ENCODE assay signal across 10 cellular contexts in genomic region chr12:6377667-6377994, GRCh38. TPM values are rescaled to one million over a fixed set of nuclear protein-coding genes. Genes with fewer than 3 reads are reported as not detected.
A peak's percentile ranks its signal among the peaks of the same experiment; 100 is the strongest.
DNase-seq lines count a peak whose midpoint lies in the region; ATAC-seq and TF ChIP-seq lines count a peak whose summit lies in the region.
"Had no signal": no experiment of that assay in that cellular context is flagged by ENCODE, and none has a peak within 500 bp of the region (broad histone marks: within the 10 kb centered on the region; RNA-seq: fewer than 3 reads in every experiment).

No MANE protein-coding gene starts in this region.

- no peak overlapping the region for H3K4me3 Mint-ChIP-seq in Calu3 (ENCODE audit: low read depth, unreplicated experiment)
- H3K4me3 Mint-ChIP-seq in activated CD8-positive, alpha-beta T cell treated with anti-CD3 and anti-CD28 coated beads for 36 hours: peak overlapping the region; percentile 58

- H3K36me3 Mint-ChIP-seq in Calu3 (ENCODE audit: insufficient read depth, unreplicated experiment): peaks cover 34% of the 10 kb centered on the region
- no peaks in the 10 kb centered on the region for H3K36me3 Mint-ChIP-seq in activated CD8-positive, alpha-beta T cell treated with anti-CD3 and anti-CD28 coated beads for 36 hours (ENCODE audit: low read depth)

- intact Hi-C loops in Calu3 (cut with micrococcal nuclease; ENCODE audit: unreplicated experiment) (loop anchor here (1.0 to 10.0 kb wide), 3 partner anchors 53 to 163 kb away; no protein-coding TSS in a partner anchor), left ventricle myocardium superior (cut with micrococcal nuclease) (no loop called here), psoas muscle (cut with DNase I) (no loop called here), lower leg skin (cut with DNase I; ENCODE audit: low total_unique reads) (loop anchor here (5.0 kb wide), 1 partner anchor 40 kb away; no protein-coding TSS in a partner anchor)
- intact Hi-C loops in activated CD8-positive, alpha-beta T cell treated with anti-CD3 and anti-CD28 coated beads for 36 hours (cut with micrococcal nuclease): no loop called here

- no peaks in the 10 kb centered on the region for H3K9me3 Mint-ChIP-seq in Calu3 (ENCODE audit: low read depth, unreplicated experiment)
- no peaks in the 10 kb centered on the region for H3K9me3 Mint-ChIP-seq in activated CD8-positive, alpha-beta T cell treated with anti-CD3 and anti-CD28 coated beads for 36 hours

- no peak for TF ChIP-seq CTCF in Calu3 (IDR thresholded peaks at IDR 0.05; ENCODE audit: unreplicated experiment)
- no peak for TF ChIP-seq CTCF in activated CD8-positive, alpha-beta T cell treated with anti-CD3 and anti-CD28 coated beads for 36 hours (IDR thresholded peaks at IDR 0.05)
- no peak for TF ChIP-seq CTCF in psoas muscle (IDR thresholded peaks at IDR 0.05)
- no peak for TF ChIP-seq CTCF in lower leg skin (IDR thresholded peaks at IDR 0.05)

- H3K27me3 Mint-ChIP-seq in Calu3 (ENCODE audit: unreplicated experiment): no peaks in the 10 kb centered on the region
- peaks cover 5% of the 10 kb centered on the region for H3K27me3 Mint-ChIP-seq in activated CD8-positive, alpha-beta T cell treated with anti-CD3 and anti-CD28 coated beads for 36 hours

- H3K4me1 Mint-ChIP-seq in Calu3 (ENCODE audit: low read depth, unreplicated experiment): peaks cover 55% of the 10 kb centered on the region
- H3K4me1 Mint-ChIP-seq in activated CD8-positive, alpha-beta T cell treated with anti-CD3 and anti-CD28 coated beads for 36 hours (ENCODE audit: low read depth): peaks cover 27% of the 10 kb centered on the region

- DNase-seq in Calu3: peak; percentile 63
- no peak for DNase-seq in activated CD8-positive, alpha-beta T cell treated with anti-CD3 and anti-CD28 coated beads for 36 hours
- no peak for DNase-seq in left ventricle myocardium superior
- no peak for DNase-seq in psoas muscle
- no peak for DNase-seq in T-helper 1 cell
- DNase-seq in lower leg skin (ENCODE audit: low spot score in 2 of 2): no peak
- DNase-seq in OCI-M1 (lab: John Stamatoyannopoulos, UW): no peak
- DNase-seq: activated CD4-positive, alpha-beta T cell treated with anti-CD3 and anti-CD28 coated beads, Interleukin-2, amount 50 U/mL, for 48 hours; stimulated activated CD4-positive, alpha-beta T cell treated with anti-CD3 and anti-CD28 coated beads, Interleukin-1b, Interleukin-23, amount 100 ng/mL, for 48 hours had no signal

- POLR2A ChIA-PET in activated CD8-positive, alpha-beta T cell treated with anti-CD3 and anti-CD28 coated beads for 36 hours (lab: Charles Lee): interaction anchor here (0.6 kb wide), 1 partner anchor 13 kb away, joined by 3 read pairs; no protein-coding TSS in a partner anchor

- WGBS in psoas muscle, 3 donors: 36 to 68% (median 46%) methylated on average over 4 of the region's 4 CpGs
- WGBS in lower leg skin, 2 donors: 33 to 52% methylated on average over 4 of the region's 4 CpGs

- H3K27me3 ChIP-seq in psoas muscle (ENCODE audit: insufficient read depth in 3 of 3, low read length in 2 of 3): no peaks in the 10 kb centered on the region

- H3K9me3 ChIP-seq in psoas muscle: no peaks in the 10 kb centered on the region

- no peaks in the 10 kb centered on the region for H3K36me3 ChIP-seq in psoas muscle (ENCODE audit: insufficient read depth in 1 of 2, low read depth in 1 of 2)

- BruUV-seq in Calu3 (replicated peaks; lab: Mats Ljungman, UMichigan): no TSS peak

- H3K4me3 ChIP-seq in psoas muscle: no peak overlapping the region
- H3K4me3 ChIP-seq in lower leg skin (ENCODE audit: low read depth, poor library complexity, severe bottlenecking): no peak overlapping the region

- H3K27ac Mint-ChIP-seq in Calu3 (ENCODE audit: unreplicated experiment): peak overlapping the region; percentile 60
- H3K27ac Mint-ChIP-seq in activated CD8-positive, alpha-beta T cell treated with anti-CD3 and anti-CD28 coated beads for 36 hours: no peak overlapping the region

- peaks cover 25% of the 10 kb centered on the region for H3K4me1 ChIP-seq in psoas muscle

- no peak for ATAC-seq in activated CD8-positive, alpha-beta T cell treated with anti-CD3 and anti-CD28 coated beads for 36 hours
- ATAC-seq in left ventricle myocardium superior (peak; percentile 60), psoas muscle (peak in 3 of 4 donors; percentile 71 to 79 (median 77)), HG03159 (IDR thresholded peaks at IDR 0.05; ENCODE audit: unreplicated experiment) (no peak)

- CTCF ChIA-PET in Calu3 (lab: Charles Lee): interaction anchor here (0.8 to 1.1 kb wide), 2 partner anchors 22 to 42 kb away, joined by 4 to 5 read pairs; no protein-coding TSS in a partner anchor
- CTCF ChIA-PET in activated CD8-positive, alpha-beta T cell treated with anti-CD3 and anti-CD28 coated beads for 36 hours (lab: Charles Lee): interaction anchor here (1.0 to 1.2 kb wide), 2 partner anchors 10 to 51 kb away, joined by 3 to 4 read pairs; no protein-coding TSS in a partner anchor

- H3K27ac ChIP-seq in psoas muscle: peak overlapping the region; percentile 58

- no peak for TF ChIP-seq POLR2A in lower leg skin (IDR thresholded peaks at IDR 0.05)

RNA-seq across cellular contexts. Expression of gene SCNN1A, which starts 2.3 kb away (rescaled TPM):
- 36.5 and 53.5 TPM in 2 replicates for total RNA-seq in Calu3 (2022)
- total RNA-seq in activated CD8-positive, alpha-beta T cell treated with anti-CD3 and anti-CD28 coated beads for 36 hours: 1 to 10 TPM; 2.3 to 3.8 TPM
- 1.7 TPM for total RNA-seq in left ventricle myocardium superior
- total RNA-seq in psoas muscle: under 1 TPM; 0.30 to 0.57 (median 0.48) TPM
- under 1 TPM; 0.03 to 0.39 (median 0.31) TPM for polyA plus RNA-seq in psoas muscle
- total RNA-seq in lower leg skin: 100 to 1,000 TPM in 3 of 4 donors, 10 to 100 TPM in 1; 74.6 to 139 (median 119) TPM

RNA-seq across cellular contexts. Expression of gene LTBR, which starts 6.3 kb away (rescaled TPM):
- total RNA-seq in Calu3 (2022) (165 and 167 TPM in 2 replicates), left ventricle myocardium superior (32.9 TPM), psoas muscle (10 to 100 TPM; 23.7 to 38.6 (median 34.1) TPM), lower leg skin (100 to 1,000 TPM; 174 to 298 (median 196) TPM)
- 1 to 10 TPM; 1.5 to 1.6 TPM for total RNA-seq in activated CD8-positive, alpha-beta T cell treated with anti-CD3 and anti-CD28 coated beads for 36 hours
- polyA plus RNA-seq in psoas muscle: 10 to 100 TPM; 15.3 to 38.8 (median 34.5) TPM

RNA-seq across cellular contexts. Expression of gene TNFRSF1A, which starts 35.8 kb away (rescaled TPM):
- total RNA-seq in Calu3 (2022) (76.7 and 79.3 TPM in 2 replicates), left ventricle myocardium superior (44.0 TPM), psoas muscle (100 to 1,000 TPM in 3 of 4 donors, 10 to 100 TPM in 1; 38.8 to 224 (median 127) TPM), lower leg skin (100 to 1,000 TPM; 104 to 252 (median 186) TPM)
- 10 to 100 TPM; 40.6 TPM for total RNA-seq in activated CD8-positive, alpha-beta T cell treated with anti-CD3 and anti-CD28 coated beads for 36 hours
- 100 to 1,000 TPM in 1 of 3 donors, 10 to 100 TPM in 2; 53.7 to 117 (median 65.4) TPM for polyA plus RNA-seq in psoas muscle

Comparison
In these comparisons a context has a peak if more than half of its experiments do, and no peak if none do; other contexts are left out.
1. ATAC-seq: peak in left ventricle myocardium superior (single experiment) and psoas muscle (3 of 4); none in activated CD8-positive, alpha-beta T cell treated with anti-CD3 and anti-CD28 coated beads for 36 hours (single experiment) and HG03159 (single experiment).
2. RNA of gene LTBR, which starts 6.3 kb away (total RNA-seq): 174 to 298 TPM in lower leg skin, 165 to 167 TPM in Calu3, 23.7 to 38.6 TPM in psoas muscle and 32.9 TPM in left ventricle myocardium superior (single experiment); 1.5 to 1.6 TPM in activated CD8-positive, alpha-beta T cell treated with anti-CD3 and anti-CD28 coated beads for 36 hours; every median in the first group is over 4 times any median in the second.
3. intact Hi-C loops: an anchor here in Calu3 (1.0 to 10.0 kb wide) and lower leg skin (5.0 kb wide); none called in activated CD8-positive, alpha-beta T cell treated with anti-CD3 and anti-CD28 coated beads for 36 hours, left ventricle myocardium superior and psoas muscle.